33 cellular contexts compared by ENCODE assay signal in the genomic region with DNA sequence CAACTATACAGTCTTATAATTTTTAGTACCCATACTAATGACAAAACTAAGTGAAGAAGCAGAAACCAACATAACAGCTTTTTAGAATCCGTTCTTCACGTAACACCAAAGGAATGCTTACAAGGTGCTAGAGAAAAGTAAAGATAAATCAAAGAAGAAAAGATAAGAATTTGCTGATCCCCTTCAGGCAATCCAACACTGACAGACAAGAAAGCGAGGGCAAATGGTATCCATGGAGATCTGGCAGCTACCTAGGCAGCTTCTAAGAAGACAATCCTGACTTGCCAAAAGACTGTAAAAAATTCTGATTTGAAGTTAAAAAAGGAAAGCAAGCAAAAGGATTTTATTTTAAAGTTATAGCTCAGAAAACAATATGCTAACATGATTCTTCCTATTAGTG. TPM values are rescaled to one million over a fixed set of nuclear protein-coding genes. Genes with fewer than 3 reads are reported as not detected.
DNase-seq lines count a peak whose midpoint lies in the region; ATAC-seq and TF ChIP-seq lines count a peak whose summit lies in the region.
"Had no signal": no experiment of that assay in that cellular context is flagged by ENCODE, and none has a peak within 500 bp of the region (broad histone marks: within the 10 kb centered on the region; RNA-seq: fewer than 3 reads in every experiment).

No MANE protein-coding gene starts in this region.

- H3K36me3 ChIP-seq in mesendoderm (ENCODE audit: control insufficient read depth, insufficient read depth, low read length) (no peaks in the 10 kb centered on the region), tibial nerve (peaks cover 5 to 86% (median 16%) of the 10 kb centered on the region in 3 donors), Karpas-422 (ENCODE audit: insufficient read depth, low read length) (peaks cover 22% of the 10 kb centered on the region; the same call in 1 of the 2 replicates), body of pancreas (replicated peaks in 1 of 2; ENCODE audit: insufficient read depth in 1 of 2, low read depth in 2 of 2) (peaks cover 0 to 18% of the 10 kb centered on the region in 2 donors)
- H3K36me3 ChIP-seq: BE2C had no signal

- H3K27me3 ChIP-seq in mesendoderm (ENCODE audit: insufficient read depth, low read length, poor library complexity) (no peaks in the 10 kb centered on the region), tibial nerve (no peaks in the 10 kb centered on the region), Karpas-422 (ENCODE audit: low read length) (no peaks in the 10 kb centered on the region), body of pancreas (no peaks in the 10 kb centered on the region)
- H3K27me3 ChIP-seq: BE2C, SJSA1 had no signal

- H2BK15ac ChIP-seq in mesendoderm (replicated peaks; ENCODE audit: low read depth), result no peak overlapping the region

- H2AK5ac ChIP-seq in mesendoderm (ENCODE audit: low read length), result no peak overlapping the region

- no peaks in the 10 kb centered on the region for H3K9me2 ChIP-seq in Karpas-422 (replicated peaks; ENCODE audit: insufficient read depth, low read length)

- H3K27me3 Mint-ChIP-seq in activated T-cell treated with anti-CD3 and anti-CD28 coated beads, Interleukin-2, amount 50 U/mL, for 72 hours (ENCODE audit: low read depth), result no peaks in the 10 kb centered on the region
- no peaks in the 10 kb centered on the region for H3K27me3 Mint-ChIP-seq in brain
- H3K27me3 Mint-ChIP-seq: CD8-positive, alpha-beta memory T cell had no signal

- H3K9me3 ChIP-seq in tibial nerve (no peaks in the 10 kb centered on the region), Karpas-422 (ENCODE audit: low read length) (no peaks in the 10 kb centered on the region), body of pancreas (no peaks in the 10 kb centered on the region)
- H3K9me3 ChIP-seq: BE2C, SJSA1 had no signal

- ATAC-seq in activated T-cell treated with anti-CD3 and anti-CD28 coated beads, Interleukin-2, amount 50 U/mL, for 72 hours (replicated peaks in 1 of 2), result no peak
- ATAC-seq in body of pancreas, result no peak
- ATAC-seq in HG02981 (IDR thresholded peaks at IDR 0.05; ENCODE audit: unreplicated experiment), result no peak
- ATAC-seq: HCT116, Right ventricle myocardium inferior had no signal

- no peak for TF ChIP-seq EP300 in tibial nerve (IDR thresholded peaks at IDR 0.05)

- H3K79me1 ChIP-seq in mesendoderm (ENCODE audit: low read length), result no peaks in the 10 kb centered on the region

- no CpG with 5 or more reads among the region's 3 CpGs for WGBS in mesendoderm (ENCODE audit: extremely low coverage, insufficient coverage, low lambda C conversion rate)
- WGBS in tibial nerve, 2 donors, result 88 to 91% methylated on average over 3 of the region's 3 CpGs
- WGBS in body of pancreas, 2 donors, result 94 to 96% methylated on average over 3 of the region's 3 CpGs

- no peak for TF ChIP-seq POLR2A in tibial nerve (IDR thresholded peaks at IDR 0.05)
- TF ChIP-seq POLR2A in body of pancreas (IDR thresholded peaks at IDR 0.05), result no peak

- no peak overlapping the region for H3K4ac ChIP-seq in mesendoderm (ENCODE audit: low read depth, low read length)

- H3K9ac ChIP-seq in mesendoderm (ENCODE audit: low read length) (no peak overlapping the region), Karpas-422 (ENCODE audit: low read length) (no peak overlapping the region)

- DNase-seq in activated T-cell treated with anti-CD3 and anti-CD28 coated beads, Interleukin-2, amount 50 U/mL, for 72 hours, result no peak
- no peak for DNase-seq in activated T-cell treated with anti-CD3 and anti-CD28 coated beads, Interleukin-2, amount 50 U/mL, for 48 hours
- DNase-seq in mesendoderm (peak; percentile 59), tibial nerve (ENCODE audit: low spot score in 2 of 2) (no peak), Karpas-422 (no peak), body of pancreas (no peak)
- DNase-seq: BE2C; CD8-positive, alpha-beta memory T cell; DMS 273 treated with DMSO at 0.1 percent for 48 hours; DMS79; EL; GF-D8; MV-4-11; NCI-H1105; NCI-H1436 treated with DMSO at 0.1 percent for 48 hours; NCI-H187 treated with DMSO at 0.1 percent for 48 hours; NCI-H446 treated with DMSO at 0.1 percent for 48 hours; NCI-H526; NCI-H82; NK-92 treated with Interleukin-12 subunit alpha and Interleukin-12 subunit beta, amount 100 ng/mL, for 24 hours; PC-9 had no signal

- H3K4me3 ChIP-seq in mesendoderm (ENCODE audit: low read length) (no peak overlapping the region), tibial nerve (no peak overlapping the region), Karpas-422 (ENCODE audit: low read length) (no peak overlapping the region), body of pancreas (no peak overlapping the region)
- H3K4me3 ChIP-seq: PC-9, SJSA1 had no signal

- no peaks in the 10 kb centered on the region for H3K79me2 ChIP-seq in mesendoderm (ENCODE audit: control insufficient read depth, insufficient read depth, low read length)
- no peaks in the 10 kb centered on the region for H3K79me2 ChIP-seq in Karpas-422 (ENCODE audit: low read length)

- H3K4me1 Mint-ChIP-seq in activated T-cell treated with anti-CD3 and anti-CD28 coated beads, Interleukin-2, amount 50 U/mL, for 72 hours (ENCODE audit: low read depth), result no peaks in the 10 kb centered on the region
- no peaks in the 10 kb centered on the region for H3K4me1 Mint-ChIP-seq in brain
- H3K4me1 Mint-ChIP-seq: CD14-positive monocyte; CD8-positive, alpha-beta memory T cell had no signal

- no peak overlapping the region for H4K8ac ChIP-seq in mesendoderm (ENCODE audit: low read depth, low read length)

- TF ChIP-seq CTCF in brain (conservative IDR thresholded peaks at IDR 0.05) (no peak), tibial nerve (IDR thresholded peaks at IDR 0.05) (no peak), body of pancreas (IDR thresholded peaks at IDR 0.05) (no peak)

- no peak overlapping the region for H2AFZ ChIP-seq in Karpas-422 (ENCODE audit: low read length)
- H2AFZ ChIP-seq: PC-9 had no signal

- H2BK5ac ChIP-seq in mesendoderm (ENCODE audit: low read length), result no peak overlapping the region

- peaks cover 0 to 7% of the 10 kb centered on the region in 2 donors for H3K36me3 Mint-ChIP-seq in activated T-cell treated with anti-CD3 and anti-CD28 coated beads, Interleukin-2, amount 50 U/mL, for 72 hours (ENCODE audit: insufficient read depth in 2 of 2)
- H3K36me3 Mint-ChIP-seq in brain, result peaks cover 73% of the 10 kb centered on the region

- H2BK120ac ChIP-seq in mesendoderm (ENCODE audit: low read depth, low read length), result no peak overlapping the region

- no peak overlapping the region for H3K56ac ChIP-seq in mesendoderm (ENCODE audit: low read length)

- H3K4me3 Mint-ChIP-seq in activated T-cell treated with anti-CD3 and anti-CD28 coated beads, Interleukin-2, amount 50 U/mL, for 72 hours, result no peak overlapping the region
- H3K4me3 Mint-ChIP-seq in brain, result no peak overlapping the region
- H3K4me3 Mint-ChIP-seq: CD14-positive monocyte; CD8-positive, alpha-beta memory T cell had no signal

- H3K9me3 Mint-ChIP-seq in activated T-cell treated with anti-CD3 and anti-CD28 coated beads, Interleukin-2, amount 50 U/mL, for 72 hours, result no peaks in the 10 kb centered on the region
- H3K9me3 Mint-ChIP-seq in brain, result no peaks in the 10 kb centered on the region
- H3K9me3 Mint-ChIP-seq: CD14-positive monocyte; CD8-positive, alpha-beta memory T cell had no signal

- no peak overlapping the region for H4K5ac ChIP-seq in mesendoderm (ENCODE audit: low read length)

- H3K18ac ChIP-seq in mesendoderm (ENCODE audit: low read length), result no peak overlapping the region

- no peak overlapping the region for H3K4me2 ChIP-seq in mesendoderm (ENCODE audit: low read length)
- H3K4me2 ChIP-seq in Karpas-422 (ENCODE audit: low read depth, low read length, poor library complexity, severe bottlenecking), result no peak overlapping the region
- H3K4me2 ChIP-seq: PC-9 had no signal

- peak overlapping the region; percentile 57 for H3K27ac Mint-ChIP-seq in activated T-cell treated with anti-CD3 and anti-CD28 coated beads, Interleukin-2, amount 50 U/mL, for 72 hours
- H3K27ac Mint-ChIP-seq in brain, result peak overlapping the region in 4 of 5 experiments; percentile 22 to 93 (median 50)
- H3K27ac Mint-ChIP-seq: CD14-positive monocyte had no signal

- H3K4me1 ChIP-seq in mesendoderm (ENCODE audit: control insufficient read depth, low read depth, low read length) (no peaks in the 10 kb centered on the region), tibial nerve (peaks cover 0 to 46% (median 3%) of the 10 kb centered on the region in 4 donors), Karpas-422 (ENCODE audit: low read length) (no peaks in the 10 kb centered on the region), body of pancreas (no peaks in the 10 kb centered on the region)
- H3K4me1 ChIP-seq: BE2C, SJSA1 had no signal

- no peaks in the 10 kb centered on the region for H4K20me1 ChIP-seq in Karpas-422 (ENCODE audit: insufficient read depth, low read depth, low read length)

- H3K27ac ChIP-seq in mesendoderm (ENCODE audit: low read depth, low read length), result no peak overlapping the region
- peak overlapping the region in 3 of 4 donors; percentile 39 to 84 (median 74) for H3K27ac ChIP-seq in tibial nerve
- H3K27ac ChIP-seq in Karpas-422 (ENCODE audit: low read length), result no peak overlapping the region
- no peak overlapping the region for H3K27ac ChIP-seq in body of pancreas
- H3K27ac ChIP-seq: 22Rv1, PC-9, SJSA1 had no signal

- intact Hi-C loops in body of pancreas (cut with DNase I), result no loop called here

- H3K23ac ChIP-seq in mesendoderm (ENCODE audit: low read length), result no peak overlapping the region

RNA-seq across cellular contexts. Expression of a gene that starts 14.7 kb away (rescaled TPM):
- 10 to 100 TPM; 25.7 to 27.6 TPM for total RNA-seq in activated T-cell treated with anti-CD3 and anti-CD28 coated beads, Interleukin-2, amount 50 U/mL, for 72 hours
- polyA plus RNA-seq in brain (ENCODE audit: insufficient read depth, low read depth, low replicate concordance), result 65.6 TPM
- polyA plus RNA-seq in mesendoderm (2013, experiment 1 of 2), result 5.5 TPM
- 5.6 TPM for polyA plus RNA-seq in mesendoderm (2013, experiment 2 of 2)
- total RNA-seq in tibial nerve (100 to 1,000 TPM in 3 of 4 donors, 10 to 100 TPM in 1; 79.8 to 144 (median 120) TPM), body of pancreas (10 to 100 TPM; 14.3 to 19.1 TPM)
- total RNA-seq in Karpas-422 (2014; rRNA removed; shearing (Covaris generic); ENCODE audit: low replicate concordance), result 55.5 and 66.2 TPM in 2 replicates

RNA-seq across cellular contexts. Expression of a gene that starts 53.8 kb away (rescaled TPM):
- 10 to 100 TPM; 62.6 to 66.1 TPM for total RNA-seq in activated T-cell treated with anti-CD3 and anti-CD28 coated beads, Interleukin-2, amount 50 U/mL, for 72 hours
- 26.2 TPM for polyA plus RNA-seq in brain (ENCODE audit: insufficient read depth, low read depth, low replicate concordance)
- polyA plus RNA-seq in mesendoderm (2013, experiment 1 of 2), result 65.1 TPM
- 65.5 TPM for polyA plus RNA-seq in mesendoderm (2013, experiment 2 of 2)
- 10 to 100 TPM; 28.8 to 39.6 (median 35.6) TPM for total RNA-seq in tibial nerve
- total RNA-seq in Karpas-422 (2014; rRNA removed; shearing (Covaris generic); ENCODE audit: low replicate concordance), result 51.9 and 61.0 TPM in 2 replicates
- 10 to 100 TPM in 1 of 2 donors, 1 to 10 TPM in 1; 6.6 to 15.6 TPM for total RNA-seq in body of pancreas

RNA-seq across cellular contexts. Expression of a gene that starts 54.0 kb away (rescaled TPM):
- total RNA-seq in activated T-cell treated with anti-CD3 and anti-CD28 coated beads, Interleukin-2, amount 50 U/mL, for 72 hours, result 100 to 1,000 TPM; 304 to 350 TPM
- polyA plus RNA-seq in brain (ENCODE audit: insufficient read depth, low read depth, low replicate concordance), result 61.8 TPM
- 199 TPM for polyA plus RNA-seq in mesendoderm (2013, experiment 1 of 2)
- 206 TPM for polyA plus RNA-seq in mesendoderm (2013, experiment 2 of 2)
- total RNA-seq in tibial nerve, result 10 to 100 TPM; 41.5 to 57.3 (median 47.2) TPM
- total RNA-seq in Karpas-422 (2014; rRNA removed; shearing (Covaris generic); ENCODE audit: low replicate concordance), result 73.2 and 170 TPM in 2 replicates
- 10 to 100 TPM in 1 of 2 donors, 1 to 10 TPM in 1; 9.2 to 24.6 TPM for total RNA-seq in body of pancreas

RNA-seq across cellular contexts. Expression of a gene that starts 59.7 kb away (rescaled TPM):
- not detected for total RNA-seq in activated T-cell treated with anti-CD3 and anti-CD28 coated beads, Interleukin-2, amount 50 U/mL, for 72 hours
- not detected for polyA plus RNA-seq in brain (ENCODE audit: insufficient read depth, low read depth, low replicate concordance)
- not detected for polyA plus RNA-seq in mesendoderm (2013, experiment 1 of 2)
- not detected for polyA plus RNA-seq in mesendoderm (2013, experiment 2 of 2)
- total RNA-seq in tibial nerve, result not detected
- total RNA-seq in Karpas-422 (2014; rRNA removed; shearing (Covaris generic); ENCODE audit: low replicate concordance), result not detected in 2 replicates
- total RNA-seq in body of pancreas, result not detected
- total RNA-seq: CD8-positive, alpha-beta memory T cell; H4; HT-29; LHCN-M2; MCF 10A; PC-9; Right ventricle myocardium inferior; RPMI7951; SJSA1 had no signal
- polyA plus RNA-seq: CD14-positive monocyte; CD8-positive, alpha-beta memory T cell had no signal

Comparison
In these comparisons a context has a peak if more than half of its experiments do, and no peak if none do; other contexts are left out.
1. H3K27ac ChIP-seq: peak in tibial nerve (3 of 4); none in mesendoderm (single experiment), Karpas-422 (single experiment) and body of pancreas (0 of 4).